26 cellular contexts compared by ENCODE assay signal in the genomic region with DNA sequence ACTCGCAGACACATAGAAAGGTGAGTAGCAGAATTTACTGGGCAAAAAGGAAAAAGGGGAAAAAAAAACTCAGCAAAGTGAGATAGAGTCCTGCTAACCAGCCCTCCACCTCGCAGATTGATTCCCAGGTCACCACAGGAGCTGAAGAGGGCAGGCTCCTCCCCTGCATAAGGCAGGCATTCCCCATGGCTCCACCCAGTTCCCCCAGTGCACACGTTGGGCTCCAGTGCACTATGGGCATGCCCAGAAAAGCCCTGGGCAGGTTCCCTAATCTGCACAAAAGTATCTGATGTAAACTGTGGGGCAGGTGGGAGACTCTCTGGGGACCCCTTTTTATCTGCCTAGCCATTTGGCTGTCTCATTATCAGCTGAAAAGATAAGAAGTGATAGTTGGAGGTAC.
"Had no signal": no experiment of that assay in that cellular context is flagged by ENCODE, and none has a peak within 500 bp of the region (broad histone marks: within the 10 kb centered on the region; RNA-seq: fewer than 3 reads in every experiment).

No MANE protein-coding gene starts in this region.

- ATAC-seq: effector memory CD8-positive, alpha-beta T cell; esophagus mucosa; left ventricle myocardium superior; natural killer cell; psoas muscle; stimulated activated effector memory CD8-positive, alpha-beta T cell treated with anti-CD3 and anti-CD28 coated beads, Interleukin-12 subunit alpha, Interleukin-12 subunit beta, amount 100 ng/mL, for 72 hours had no signal

- H3K9me3 Mint-ChIP-seq: activated naive CD8-positive, alpha-beta T cell treated with anti-CD3 and anti-CD28 coated beads, Interleukin-2, amount 10 ng/mL, durations not matched to agents 7 days and 5 days had no signal

- H3K27ac Mint-ChIP-seq: activated CD4-positive, alpha-beta memory T cell treated with anti-CD3 and anti-CD28 coated beads for 36 hours; activated naive CD8-positive, alpha-beta T cell treated with anti-CD3 and anti-CD28 coated beads, Interleukin-2, amount 10 ng/mL, durations not matched to agents 7 days and 5 days; effector memory CD8-positive, alpha-beta T cell; natural killer cell; stimulated activated effector memory CD8-positive, alpha-beta T cell treated with anti-CD3 and anti-CD28 coated beads, Interleukin-12 subunit alpha, Interleukin-12 subunit beta, amount 100 ng/mL, for 72 hours had no signal

- FAIRE-seq: bronchial epithelial cell, endothelial cell of umbilical vein, urothelium cell line had no signal

- H3K4me1 Mint-ChIP-seq: activated naive CD8-positive, alpha-beta T cell treated with anti-CD3 and anti-CD28 coated beads, Interleukin-2, amount 10 ng/mL, durations not matched to agents 7 days and 5 days; natural killer cell; stimulated activated effector memory CD8-positive, alpha-beta T cell treated with anti-CD3 and anti-CD28 coated beads, Interleukin-12 subunit alpha, Interleukin-12 subunit beta, amount 100 ng/mL, for 72 hours had no signal

- H3K27me3 Mint-ChIP-seq: activated CD4-positive, alpha-beta memory T cell treated with anti-CD3 and anti-CD28 coated beads for 36 hours; activated naive CD8-positive, alpha-beta T cell treated with anti-CD3 and anti-CD28 coated beads, Interleukin-2, amount 10 ng/mL, durations not matched to agents 7 days and 5 days; effector memory CD8-positive, alpha-beta T cell had no signal

- H3K4me3 Mint-ChIP-seq: activated CD4-positive, alpha-beta memory T cell treated with anti-CD3 and anti-CD28 coated beads for 36 hours; activated naive CD8-positive, alpha-beta T cell treated with anti-CD3 and anti-CD28 coated beads, Interleukin-2, amount 10 ng/mL, durations not matched to agents 7 days and 5 days; effector memory CD8-positive, alpha-beta T cell; natural killer cell; stimulated activated effector memory CD8-positive, alpha-beta T cell treated with anti-CD3 and anti-CD28 coated beads, Interleukin-12 subunit alpha, Interleukin-12 subunit beta, amount 100 ng/mL, for 72 hours had no signal

- H3K36me3 Mint-ChIP-seq: activated CD4-positive, alpha-beta memory T cell treated with anti-CD3 and anti-CD28 coated beads for 36 hours; activated naive CD8-positive, alpha-beta T cell treated with anti-CD3 and anti-CD28 coated beads, Interleukin-2, amount 10 ng/mL, durations not matched to agents 7 days and 5 days; natural killer cell; stimulated activated effector memory CD8-positive, alpha-beta T cell treated with anti-CD3 and anti-CD28 coated beads, Interleukin-12 subunit alpha, Interleukin-12 subunit beta, amount 100 ng/mL, for 72 hours had no signal

- DNase-seq: activated CD4-positive, alpha-beta memory T cell treated with anti-CD3 and anti-CD28 coated beads for 36 hours; activated CD4-positive, alpha-beta T cell treated with anti-CD3 and anti-CD28 coated beads for 4 hours; activated CD4-positive, CD25-positive, alpha-beta regulatory T cell; activated naive CD4-positive, alpha-beta T cell treated with Interleukin-2 at 50 U/mL for 16 hours; activated naive CD8-positive, alpha-beta T cell treated with anti-CD3 and anti-CD28 coated beads, Interleukin-2, amount 10 ng/mL, durations not matched to agents 7 days and 5 days; activated T-cell treated with anti-CD3 and anti-CD28 coated beads, Interleukin-2, amount 50 U/mL, for 48 hours; amniotic stem cell; colonic mucosa; dorsolateral prefrontal cortex; effector memory CD8-positive, alpha-beta T cell; foreskin melanocyte; glutamatergic neuron; left ventricle myocardium superior; mammary epithelial cell; midbrain; natural killer cell; ovary; psoas muscle; stimulated activated CD4-positive, alpha-beta T cell treated with anti-CD3 and anti-CD28 coated beads, Interleukin-2, amount 100 ng/mL, for 24 hours; stomach; transverse colon had no signal
